Comparison of ENCODE assay signal across 9 cellular contexts in genomic region chr22:41910599-41911291, GRCh38. TPM values are rescaled to one million over a fixed set of nuclear protein-coding genes. Genes with fewer than 3 reads are reported as not detected.
DNase-seq lines count a peak whose midpoint lies in the region; ATAC-seq, FAIRE-seq and TF ChIP-seq lines count a peak whose summit lies in the region.
"Had no signal": no experiment of that assay in that cellular context is flagged by ENCODE, and none has a peak within 500 bp of the region (broad histone marks: within the 10 kb centered on the region; RNA-seq: fewer than 3 reads in every experiment).

No MANE protein-coding gene starts in this region.

- POLR2A ChIA-PET in K562 (lab: Yijun Ruan, JAX), result interaction anchor here (0.7 to 2.2 kb wide), 2 partner anchors 12 to 25 kb away, joined by 3 to 7 read pairs; no protein-coding TSS in a partner anchor

- peaks cover 17% of the 10 kb centered on the region; the same call in 1 of the 2 replicates for H4K20me1 ChIP-seq in K562 (replicated peaks; ENCODE audit: control insufficient read depth, insufficient read depth, low read length)

- TF ChIP-seq CTCF in K562 (IDR thresholded peaks at IDR 0.05 in 2 of 3, conservative IDR thresholded peaks at IDR 0.05 in 1 of 3; ENCODE audit: insufficient read depth in 2 of 3, low read depth in 1 of 3, low read length in 3 of 3), result no peak

- CTCF ChIA-PET in K562 (lab: Yijun Ruan, JAX; ENCODE audit: low intra/inter-chr PET ratio), result no interaction called here

- H3K9ac ChIP-seq in K562 (ENCODE audit: insufficient read depth in 1 of 2, low read depth in 2 of 2, low read length in 2 of 2), result no peak overlapping the region

- 0 out of 5 replicates have a peak, but pooled peaks cover 0 to 2% of the 10 kb centered on the region in 2 experiments for H3K27me3 ChIP-seq in K562 (ENCODE audit: control insufficient read depth in 2 of 2, insufficient read depth in 2 of 2, low read length in 2 of 2)

- peaks cover 12% of the 10 kb centered on the region; the same call in 2 of the 3 replicates for H3K36me3 ChIP-seq in K562 (ENCODE audit: control insufficient read depth, insufficient read depth, low read length)

- no peak for ATAC-seq in K562
- no peak for ATAC-seq in HG03460 (IDR thresholded peaks at IDR 0.05; ENCODE audit: unreplicated experiment)
- ATAC-seq in HG03159 (IDR thresholded peaks at IDR 0.05; ENCODE audit: unreplicated experiment), result no peak

- no peak overlapping the region for H3K27ac ChIP-seq in K562 (ENCODE audit: extremely low read depth, low read depth, low read length)

- DNase-seq in activated T-cell treated with anti-CD3 and anti-CD28 coated beads for 1 hour (ENCODE audit: low read depth) (peak; percentile 17), activated T-cell treated with anti-CD3 and anti-CD28 coated beads for 4 hours (no peak), K562 (ENCODE audit: extremely low read depth in 1 of 4, low spot score in 3 of 4) (no peak), left kidney (ENCODE audit: low read depth, low spot score) (peak; percentile 50), stromal cell of bone marrow (ENCODE audit: low read depth) (peak; percentile 9), NCI-H748 treated with DMSO at 0.1 percent for 48 hours (lab: John Stamatoyannopoulos, UW) (no peak)

- TF ChIP-seq RAD21 in K562 (CRISPR knock-in tag; conservative IDR thresholded peaks at IDR 0.05 in 1 of 2, IDR thresholded peaks at IDR 0.05 in 1 of 2), result no peak

- H3K4me1 ChIP-seq in K562 (replicated peaks in 1 of 2; ENCODE audit: control insufficient read depth in 2 of 2, insufficient read depth in 2 of 2, low read length in 2 of 2), result peaks cover 2 to 34% of the 10 kb centered on the region in 2 experiments; a peak in 3 of 5 replicates

- no peak overlapping the region for H3K4me3 ChIP-seq in K562

- TF ChIP-seq POLR2A in K562 (conservative IDR thresholded peaks at IDR 0.05), result no peak

- H3K9me1 ChIP-seq in K562 (ENCODE audit: control insufficient read depth, insufficient read depth, low read length), result no peaks in the 10 kb centered on the region

- in situ Hi-C loops in K562 (cut with MboI), result no loop called here

- H3K79me2 ChIP-seq in K562 (ENCODE audit: control insufficient read depth, insufficient read depth, low read length), result no peaks in the 10 kb centered on the region

- H2AFZ ChIP-seq in K562 (ENCODE audit: low read depth, low read length), result no peak overlapping the region

- intact Hi-C loops in K562 (cut with micrococcal nuclease), result no loop called here

- no peak for TF ChIP-seq EP300 in K562 (IDR thresholded peaks at IDR 0.05; ENCODE audit: low read length)

- no peak for FAIRE-seq in K562 (lab: Jason Lieb, UNC)

- H3K4me2 ChIP-seq in K562 (ENCODE audit: insufficient read depth, low read length), result no peak overlapping the region

- BruUV-seq in K562 (replicated peaks; lab: Mats Ljungman, UMichigan), result no TSS peak

- WGBS in K562 (ENCODE audit: insufficient coverage, low coverage, missing lambda C conversion rate), result 75% methylated on average over 18 of the region's 61 CpGs

- no peaks in the 10 kb centered on the region for H3K9me3 ChIP-seq in K562 (replicated peaks; ENCODE audit: control insufficient read depth, insufficient read depth, low read depth, low read length)

TF ChIP-seq in K562, 482 proteins besides CTCF, POLR2A, EP300 and RAD21 (continues in another document):
- no peak for TF ChIP-seq ZNF41 (CRISPR knock-in tag; conservative IDR thresholded peaks at IDR 0.05)

RNA-seq across cellular contexts. Expression of gene SHISA8, which starts 4.1 kb away (rescaled TPM):
- total RNA-seq in K562 (2011; cell fraction: chromatin; rRNA removed; ENCODE audit: low replicate concordance), result 0.70 and 1.5 TPM in 2 replicates
- total RNA-seq in K562 (2011; cell fraction: nucleolus; rRNA removed), result 2.4 and 5.5 TPM in 2 replicates
- 1.5 and 2.1 TPM in 2 replicates for total RNA-seq in K562 (2011; cell fraction: nucleoplasm; rRNA removed)
- 1.1 and 1.4 TPM in 2 replicates for total RNA-seq in K562 (2014; rRNA removed)
- total RNA-seq in K562 (2014; rRNA removed; fragmentation: Illumina TruSeq; extraction: Trizol), result not detected in 2 replicates
- not detected in 2 replicates for total RNA-seq in K562 (2015; rRNA removed; fragmentation: Illumina TruSeq; extraction: Trizol)
- total RNA-seq in K562 (2021), result 2.2 TPM in 2 replicates
- 0.08 and 0.15 TPM in 2 replicates for polyA plus RNA-seq in K562 (2011; rRNA removed)
- polyA plus RNA-seq in K562 (2011; cell fraction: cytosol; rRNA removed), result 0.09 and 1.8 TPM in 2 replicates
- 2.7 and 8.7 TPM in 2 replicates for polyA plus RNA-seq in K562 (2011; cell fraction: nucleus; rRNA removed)
- 0.19 and 0.40 TPM in 2 replicates for polyA plus RNA-seq in K562 (2012)
- polyA plus RNA-seq in K562 (2014; fragmentation: Illumina TruSeq; extraction: Trizol), result not detected in 2 replicates
- polyA plus RNA-seq in K562 (2014; fragmentation: Nextera tagmentation; extraction: Ambion mirVana), result under 1 TPM in 1 of 2 experiments, not detected in 1; 0.07 TPM
- 0.50 and 3.3 TPM in 2 replicates for polyA plus RNA-seq in K562 (2014; rRNA removed)
- polyA minus RNA-seq in K562 (2011; rRNA and poly(A)+ RNA removed), result not detected in 2 replicates
- polyA minus RNA-seq in K562 (2011; cell fraction: cytosol; rRNA and poly(A)+ RNA removed), result not detected in 2 replicates
- polyA minus RNA-seq in K562 (2011; cell fraction: nucleus; rRNA and poly(A)+ RNA removed), result 0.94 TPM in 1 of 2 replicates, not detected in the other

RNA-seq across cellular contexts. Expression of gene TNFRSF13C, which starts 15.9 kb away (rescaled TPM):
- total RNA-seq in K562 (2011; cell fraction: chromatin; rRNA removed; ENCODE audit: low replicate concordance), result 5.1 and 11.0 TPM in 2 replicates
- total RNA-seq in K562 (2011; cell fraction: nucleolus; rRNA removed), result 5.2 and 5.8 TPM in 2 replicates
- total RNA-seq in K562 (2011; cell fraction: nucleoplasm; rRNA removed), result 6.7 and 7.9 TPM in 2 replicates
- total RNA-seq in K562 (2014; rRNA removed), result 0.50 and 0.69 TPM in 2 replicates
- 0.44 and 0.48 TPM in 2 replicates for total RNA-seq in K562 (2014; rRNA removed; fragmentation: Illumina TruSeq; extraction: Trizol)
- total RNA-seq in K562 (2015; rRNA removed; fragmentation: Illumina TruSeq; extraction: Trizol), result 0.30 and 0.47 TPM in 2 replicates
- total RNA-seq in K562 (2021), result 1.5 and 1.9 TPM in 2 replicates
- 0.53 and 1.3 TPM in 2 replicates for polyA plus RNA-seq in K562 (2011; rRNA removed)
- 0.79 and 0.86 TPM in 2 replicates for polyA plus RNA-seq in K562 (2011; cell fraction: cytosol; rRNA removed)
- polyA plus RNA-seq in K562 (2011; cell fraction: nucleus; rRNA removed), result 4.2 and 4.7 TPM in 2 replicates
- polyA plus RNA-seq in K562 (2012), result 0.68 and 1.4 TPM in 2 replicates
- polyA plus RNA-seq in K562 (2014; fragmentation: Illumina TruSeq; extraction: Trizol), result 0.59 and 0.66 TPM in 2 replicates
- polyA plus RNA-seq in K562 (2014; fragmentation: Nextera tagmentation; extraction: Ambion mirVana), result under 1 TPM; 0.08 to 0.13 TPM
- polyA plus RNA-seq in K562 (2014; rRNA removed), result 1.1 and 1.3 TPM in 2 replicates
- polyA minus RNA-seq in K562 (2011; rRNA and poly(A)+ RNA removed), result 0.53 and 0.60 TPM in 2 replicates
- 0.57 and 0.91 TPM in 2 replicates for polyA minus RNA-seq in K562 (2011; cell fraction: cytosol; rRNA and poly(A)+ RNA removed)
- polyA minus RNA-seq in K562 (2011; cell fraction: nucleus; rRNA and poly(A)+ RNA removed), result 0.40 and 1.00 TPM in 2 replicates

RNA-seq across cellular contexts. Expression of gene CENPM, which starts 36.2 kb away (rescaled TPM):
- total RNA-seq in K562 (2011; cell fraction: chromatin; rRNA removed; ENCODE audit: low replicate concordance), result 59.7 and 128 TPM in 2 replicates
- total RNA-seq in K562 (2011; cell fraction: nucleolus; rRNA removed), result 89.4 and 117 TPM in 2 replicates
- 68.9 and 92.5 TPM in 2 replicates for total RNA-seq in K562 (2011; cell fraction: nucleoplasm; rRNA removed)
- 67.7 and 77.1 TPM in 2 replicates for total RNA-seq in K562 (2014; rRNA removed)
- 9.9 and 11.3 TPM in 2 replicates for total RNA-seq in K562 (2014; rRNA removed; fragmentation: Illumina TruSeq; extraction: Trizol)
- 32.3 and 33.8 TPM in 2 replicates for total RNA-seq in K562 (2015; rRNA removed; fragmentation: Illumina TruSeq; extraction: Trizol)
- 36.2 and 37.4 TPM in 2 replicates for total RNA-seq in K562 (2021)
- 18.8 and 25.3 TPM in 2 replicates for polyA plus RNA-seq in K562 (2011; rRNA removed)
- polyA plus RNA-seq in K562 (2011; cell fraction: cytosol; rRNA removed), result 25.2 and 56.0 TPM in 2 replicates
- polyA plus RNA-seq in K562 (2011; cell fraction: nucleus; rRNA removed), result 59.7 and 86.8 TPM in 2 replicates
- polyA plus RNA-seq in K562 (2012), result 43.0 and 48.0 TPM in 2 replicates
- 23.6 and 41.3 TPM in 2 replicates for polyA plus RNA-seq in K562 (2014; fragmentation: Illumina TruSeq; extraction: Trizol)
- polyA plus RNA-seq in K562 (2014; fragmentation: Nextera tagmentation; extraction: Ambion mirVana), result 10 to 100 TPM; 19.3 to 36.7 TPM
- polyA plus RNA-seq in K562 (2014; rRNA removed), result 49.6 and 53.0 TPM in 2 replicates
- polyA minus RNA-seq in K562 (2011; rRNA and poly(A)+ RNA removed), result 16.4 and 23.1 TPM in 2 replicates
- polyA minus RNA-seq in K562 (2011; cell fraction: cytosol; rRNA and poly(A)+ RNA removed), result 13.0 and 23.0 TPM in 2 replicates
- polyA minus RNA-seq in K562 (2011; cell fraction: nucleus; rRNA and poly(A)+ RNA removed), result 37.2 and 46.0 TPM in 2 replicates

RNA-seq across cellular contexts. Expression of gene SEPTIN3, which starts 58.5 kb away (rescaled TPM):
- not detected in 2 replicates for total RNA-seq in K562 (2011; cell fraction: chromatin; rRNA removed; ENCODE audit: low replicate concordance)
- total RNA-seq in K562 (2011; cell fraction: nucleolus; rRNA removed), result not detected in 2 replicates
- not detected in 2 replicates for total RNA-seq in K562 (2011; cell fraction: nucleoplasm; rRNA removed)
- total RNA-seq in K562 (2014; rRNA removed), result not detected in 2 replicates
- total RNA-seq in K562 (2014; rRNA removed; fragmentation: Illumina TruSeq; extraction: Trizol), result not detected in 2 replicates
- total RNA-seq in K562 (2015; rRNA removed; fragmentation: Illumina TruSeq; extraction: Trizol), result not detected in 2 replicates
- total RNA-seq in K562 (2021), result not detected in 2 replicates
- polyA plus RNA-seq in K562 (2011; rRNA removed), result 0.06 and 0.08 TPM in 2 replicates
- 0.01 TPM in 1 of 2 replicates, not detected in the other for polyA plus RNA-seq in K562 (2011; cell fraction: cytosol; rRNA removed)
- 0.03 and 0.10 TPM in 2 replicates for polyA plus RNA-seq in K562 (2011; cell fraction: nucleus; rRNA removed)
- polyA plus RNA-seq in K562 (2012), result 0.01 and 0.04 TPM in 2 replicates
- not detected in 2 replicates for polyA plus RNA-seq in K562 (2014; fragmentation: Illumina TruSeq; extraction: Trizol)
- not detected for polyA plus RNA-seq in K562 (2014; fragmentation: Nextera tagmentation; extraction: Ambion mirVana)
- not detected in 2 replicates for polyA plus RNA-seq in K562 (2014; rRNA removed)
- 0.06 TPM in 1 of 2 replicates, not detected in the other for polyA minus RNA-seq in K562 (2011; rRNA and poly(A)+ RNA removed)
- not detected in 2 replicates for polyA minus RNA-seq in K562 (2011; cell fraction: cytosol; rRNA and poly(A)+ RNA removed)
- polyA minus RNA-seq in K562 (2011; cell fraction: nucleus; rRNA and poly(A)+ RNA removed), result not detected in 2 replicates
- total RNA-seq: myocyte had no signal

Comparison
In these comparisons a context has a peak if more than half of its experiments do, and no peak if none do; other contexts are left out.
1. DNase-seq: peak in activated T-cell treated with anti-CD3 and anti-CD28 coated beads for 1 hour (single experiment), left kidney (single experiment) and stromal cell of bone marrow (single experiment); none in activated T-cell treated with anti-CD3 and anti-CD28 coated beads for 4 hours (single experiment), K562 (0 of 4) and NCI-H748 treated with DMSO at 0.1 percent for 48 hours (single experiment).